20 cellular contexts compared by ENCODE assay signal in the genomic region with DNA sequence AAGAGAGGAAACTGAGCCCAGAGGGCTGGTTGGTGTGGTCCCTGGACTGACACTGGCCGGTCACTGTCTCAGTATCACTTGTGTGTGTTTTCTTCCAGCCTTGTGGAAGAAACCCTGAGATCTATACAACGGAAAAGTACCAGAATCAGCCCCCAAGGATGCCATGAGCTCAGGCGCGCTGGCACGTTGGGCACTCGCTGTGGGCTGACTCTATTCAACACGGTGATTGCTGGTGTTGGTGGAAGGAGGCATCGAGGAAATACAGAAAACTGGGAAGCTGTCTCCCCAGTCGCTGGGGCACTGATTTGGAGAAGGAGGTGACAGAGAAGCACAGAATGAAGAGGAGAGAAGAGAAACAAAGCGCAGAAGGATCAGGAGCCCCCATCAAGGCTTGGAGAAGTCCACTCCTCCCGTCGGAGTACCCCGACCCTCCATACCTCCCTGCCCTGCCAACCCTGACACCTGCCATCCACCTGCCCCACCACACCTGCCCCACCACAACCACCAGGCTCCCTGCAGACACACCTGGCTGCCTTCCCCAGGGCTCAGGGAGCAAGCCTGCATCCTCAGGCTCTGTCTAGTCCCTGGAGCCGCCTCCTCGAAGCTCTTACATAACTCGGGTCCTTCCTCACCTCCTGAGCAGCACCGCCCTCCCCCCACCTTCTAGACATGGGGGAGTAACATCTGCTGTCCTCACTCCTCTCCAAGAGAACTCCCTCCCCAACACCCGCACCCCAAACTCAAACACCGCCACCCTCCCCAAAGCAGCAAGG.
DNase-seq lines count a peak whose midpoint lies in the region; ATAC-seq, FAIRE-seq and TF ChIP-seq lines count a peak whose summit lies in the region.
"Had no signal": no experiment of that assay in that cellular context is flagged by ENCODE, and none has a peak within 500 bp of the region (broad histone marks: within the 10 kb centered on the region; RNA-seq: fewer than 3 reads in every experiment).

No MANE protein-coding gene starts in this region.

- H3K4me1 ChIP-seq in HEK293 (ENCODE audit: control insufficient read depth, insufficient read depth, low read length) (no peaks in the 10 kb centered on the region), H1 (replicated peaks in 1 of 4; ENCODE audit: control insufficient read depth in 3 of 4, insufficient read depth in 4 of 4, low read length in 3 of 4) (peaks cover 0 to 7% (median under 1%) of the 10 kb centered on the region in 4 experiments; a peak in 5 of 7 replicates), foreskin keratinocyte (no peaks in the 10 kb centered on the region)

- H4K5ac ChIP-seq in H1 (ENCODE audit: insufficient read length, low read depth, low read length) = no peak overlapping the region

- H3K79me1 ChIP-seq in H1 (ENCODE audit: low read depth, low read length) = no peaks in the 10 kb centered on the region

- no peak overlapping the region for H3K23ac ChIP-seq in H1 (ENCODE audit: insufficient read length)

- H3K4me2 ChIP-seq in H1 (ENCODE audit: insufficient read depth in 1 of 2, low read depth in 2 of 2, low read length in 2 of 2) = no peak overlapping the region

- TF ChIP-seq POLR2A in H1 (IDR thresholded peaks at IDR 0.05; ENCODE audit: control extremely low read depth in 1 of 2, low read depth in 2 of 2, low read length in 2 of 2) = no peak

- H3K23me2 ChIP-seq in H1 (ENCODE audit: low read depth, low read length) = no peaks in the 10 kb centered on the region

- no peak for FAIRE-seq in H1 (lab: Jason Lieb, UNC)
- FAIRE-seq: H54, RCC 7860 had no signal

- H3K56ac ChIP-seq in H1 (replicated peaks; ENCODE audit: insufficient read length, low read depth, low read length) = no peak overlapping the region

- intact Hi-C loops in posterior vena cava (cut with DNase I) = no loop called here
- intact Hi-C loops in left cardiac atrium (cut with DNase I) = no loop called here

- peak overlapping the region; percentile 48; the same call in 1 of the 2 replicates for H3K18ac ChIP-seq in H1 (ENCODE audit: extremely low read depth, low read length)

- WGBS in H1 (ENCODE audit: extremely low coverage in 1 of 2, insufficient coverage in 1 of 2, insufficient read length in 1 of 2, insufficient replicate concordance in 2 of 2, low coverage in 1 of 2, low lambda C conversion rate in 2 of 2, missing lambda C conversion rate in 1 of 2), 2 experiments = 85% methylated on average over 18 of the region's 19 CpGs; no CpG with 5 or more reads in 1 of the 2 experiments

- POLR2A ChIA-PET in HEK293 (lab: Yijun Ruan, JAX) (no interaction called here), H1 (lab: Charles Lee; ENCODE audit: partially characterized antibody) (no interaction called here)

- DNase-seq in H1 (ENCODE audit: low read depth in 1 of 2, low spot score in 2 of 2) (no peak), posterior vena cava (ENCODE audit: low spot score) (peak; percentile 56), foreskin keratinocyte (no peak), HPDE6-E6E7 (ENCODE audit: extremely low spot score) (no peak), RKO (ENCODE audit: low spot score) (no peak), left cardiac atrium (no peak)
- DNase-seq: ACHN; DMS79; HFFc6; IMR-90; NCI-H1417; NCI-H2107; NCI-H446; NK-92 treated with Interleukin-12 subunit alpha and Interleukin-12 subunit beta, amount 100 ng/mL, for 24 hours; Right ventricle myocardium superior had no signal

- no peak overlapping the region for H2AFZ ChIP-seq in H1 (ENCODE audit: low read length)

- H3K79me2 ChIP-seq in H1 (ENCODE audit: control insufficient read depth in 1 of 2, insufficient read depth in 2 of 2, low read length in 2 of 2) = no peaks in the 10 kb centered on the region

- no peak overlapping the region for H3K27ac ChIP-seq in HEK293 (ENCODE audit: extremely low read depth, low read depth, low read length)
- peak overlapping the region; percentile 86 for H3K27ac ChIP-seq in angular gyrus (ENCODE audit: low read depth, low read length)
- no peak overlapping the region for H3K27ac ChIP-seq in H1 (ENCODE audit: low read depth, low read length)
- H3K27ac ChIP-seq in foreskin keratinocyte = no peak overlapping the region
- H3K27ac ChIP-seq: C4-2B had no signal

- no peak overlapping the region for H2BK15ac ChIP-seq in H1 (ENCODE audit: low read length)

- no peak for TF ChIP-seq EP300 in H1 (IDR thresholded peaks at IDR 0.05; ENCODE audit: borderline replicate concordance in 1 of 2, low read depth in 2 of 2, low read length in 2 of 2)

- H3K36me3 ChIP-seq in HEK293 (ENCODE audit: control insufficient read depth in 2 of 2, insufficient read depth in 1 of 2, low read length in 2 of 2) (no peaks in the 10 kb centered on the region), H1 (ENCODE audit: control insufficient read depth in 2 of 4, insufficient read depth in 4 of 4, low read length in 3 of 4) (no peaks in the 10 kb centered on the region)

- TF ChIP-seq RAD21 in H1 (IDR thresholded peaks at IDR 0.05 in 1 of 2, conservative IDR thresholded peaks at IDR 0.05 in 1 of 2; ENCODE audit: low read depth in 2 of 2, low read length in 2 of 2) = no peak

- no peak overlapping the region for H3K4ac ChIP-seq in H1 (replicated peaks; ENCODE audit: insufficient read length, low read depth, low read length)

- H2BK5ac ChIP-seq in H1 (ENCODE audit: low read depth, low read length) = no peak overlapping the region

- no peak overlapping the region for H2BK12ac ChIP-seq in H1 (ENCODE audit: low read depth, low read length)

- H3K27me3 ChIP-seq in H1 (replicated peaks in 1 of 4; ENCODE audit: control insufficient read depth in 3 of 4, extremely low read depth in 1 of 4, insufficient read depth in 3 of 4, low read length in 3 of 4) = no peaks in the 10 kb centered on the region
- H3K27me3 ChIP-seq in foreskin keratinocyte = no peaks in the 10 kb centered on the region

- H3K9ac ChIP-seq in H1 (replicated peaks in 1 of 4; ENCODE audit: extremely low read depth in 1 of 4, low read depth in 3 of 4, low read length in 3 of 4) = no peak overlapping the region

- no peak overlapping the region for H4K8ac ChIP-seq in H1 (ENCODE audit: extremely low read depth, insufficient read depth, low read length)

- ATAC-seq in foreskin keratinocyte (no peak), left cardiac atrium (no peak)

- H3K4me3 ChIP-seq in HEK293 (ENCODE audit: low read depth, low read length) (no peak overlapping the region), H1 (ENCODE audit: extremely low read depth in 1 of 4, insufficient read depth in 2 of 4, low read depth in 3 of 4, low read length in 4 of 4) (no peak overlapping the region)

- no peak overlapping the region for H2AK5ac ChIP-seq in H1 (ENCODE audit: low read depth, low read length)

- H2BK120ac ChIP-seq in H1 (replicated peaks; ENCODE audit: low read depth, low read length) = no peak overlapping the region

- H4K20me1 ChIP-seq in H1 (replicated peaks in 1 of 2; ENCODE audit: control insufficient read depth in 1 of 2, insufficient read depth in 2 of 2, low read length in 2 of 2) = no peaks in the 10 kb centered on the region

- CTCF ChIA-PET in HEK293 (lab: Yijun Ruan, JAX) (interaction anchor here (0.5 kb wide), 1 partner anchor 58 kb away, joined by 3 read pairs; no protein-coding TSS in a partner anchor), H1 (lab: Charles Lee; ENCODE audit: partially characterized antibody) (interaction anchor here (1.4 kb wide), 1 partner anchor 14 kb away, joined by 3 read pairs; no protein-coding TSS in a partner anchor)

- H3K14ac ChIP-seq in H1 (ENCODE audit: insufficient read length) = no peak overlapping the region

- no peak overlapping the region for H2BK20ac ChIP-seq in H1 (ENCODE audit: low read length)

- H3K9me3 ChIP-seq in HEK293 (ENCODE audit: control insufficient read depth, insufficient read depth, low read depth, low read length) = no peaks in the 10 kb centered on the region
- no peaks in the 10 kb centered on the region for H3K9me3 ChIP-seq in H1 (ENCODE audit: insufficient read depth in 2 of 2, low read depth in 1 of 2, low read length in 1 of 2)

- TF ChIP-seq CTCF in HEK293 (tag by site-specific recombination; IDR thresholded peaks at IDR 0.05) = no peak
- no peak for TF ChIP-seq CTCF in H1 (IDR thresholded peaks at IDR 0.05; ENCODE audit: control extremely low read depth in 1 of 3, insufficient read depth in 1 of 3, low read depth in 1 of 3, low read length in 3 of 3)
- TF ChIP-seq CTCF in foreskin keratinocyte (conservative IDR thresholded peaks at IDR 0.05) = no peak

- no peak overlapping the region for H4K91ac ChIP-seq in H1 (replicated peaks; ENCODE audit: insufficient read length, low read length)

TF ChIP-seq in HEK293, 187 proteins besides CTCF, POLR2A, EP300 and RAD21:
- TF ChIP-seq ZNF677 (tag by site-specific recombination; IDR thresholded peaks at IDR 0.05) = no peak
- TF ChIP-seq MEIS1 (CRISPR knock-in tag; IDR thresholded peaks at IDR 0.05; ENCODE audit: borderline replicate concordance) = no peak
- TF ChIP-seq ZNF843 (tag by site-specific recombination; IDR thresholded peaks at IDR 0.05) = no peak
- TF ChIP-seq ZNF404 (tag by site-specific recombination; IDR thresholded peaks at IDR 0.05) = no peak
- TF ChIP-seq ZFHX2 (tag by site-specific recombination; conservative IDR thresholded peaks at IDR 0.05) = 0 out of 2 replicates have a peak, but pooled peaks have one; percentile 7
- no peak for TF ChIP-seq IKZF3 (tag by site-specific recombination; IDR thresholded peaks at IDR 0.05)

TF ChIP-seq in H1, 55 proteins besides CTCF, POLR2A, EP300 and RAD21 (continues in another document):
- TF ChIP-seq GABPA (IDR thresholded peaks at IDR 0.05; ENCODE audit: borderline replicate concordance, insufficient read depth, low read length) (no peak), PHF8 (conservative IDR thresholded peaks at IDR 0.05; ENCODE audit: low read depth, low read length) (no peak), EZH2 (IDR thresholded peaks at IDR 0.05; ENCODE audit: low read depth, low read length, severe bottlenecking) (no peak), CEBPB (IDR thresholded peaks at IDR 0.05; ENCODE audit: low read depth, low read length) (no peak), CBX5 (IDR thresholded peaks at IDR 0.05; ENCODE audit: low read depth, low read length) (no peak), CHD2 (IDR thresholded peaks at IDR 0.05; ENCODE audit: low read length) (no peak), TEAD4 (IDR thresholded peaks at IDR 0.05; ENCODE audit: low read depth, low read length) (no peak), TBP (IDR thresholded peaks at IDR 0.05; ENCODE audit: low read depth, low read length) (no peak)
- TF ChIP-seq, protein P1, sequence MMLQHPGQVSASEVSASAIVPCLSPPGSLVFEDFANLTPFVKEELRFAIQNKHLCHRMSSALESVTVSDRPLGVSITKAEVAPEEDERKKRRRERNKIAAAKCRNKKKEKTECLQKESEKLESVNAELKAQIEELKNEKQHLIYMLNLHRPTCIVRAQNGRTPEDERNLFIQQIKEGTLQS (IDR thresholded peaks at IDR 0.05; ENCODE audit: insufficient read depth, low read depth, low read length) = no peak
- TF ChIP-seq, protein P2, sequence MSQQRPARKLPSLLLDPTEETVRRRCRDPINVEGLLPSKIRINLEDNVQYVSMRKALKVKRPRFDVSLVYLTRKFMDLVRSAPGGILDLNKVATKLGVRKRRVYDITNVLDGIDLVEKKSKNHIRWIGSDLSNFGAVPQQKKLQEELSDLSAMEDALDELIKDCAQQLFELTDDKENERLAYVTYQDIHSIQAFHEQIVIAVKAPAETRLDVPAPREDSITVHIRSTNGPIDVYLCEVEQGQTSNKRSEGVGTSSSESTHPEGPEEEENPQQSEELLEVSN (IDR thresholded peaks at IDR 0.05) = no peak
